In the genomic region with DNA sequence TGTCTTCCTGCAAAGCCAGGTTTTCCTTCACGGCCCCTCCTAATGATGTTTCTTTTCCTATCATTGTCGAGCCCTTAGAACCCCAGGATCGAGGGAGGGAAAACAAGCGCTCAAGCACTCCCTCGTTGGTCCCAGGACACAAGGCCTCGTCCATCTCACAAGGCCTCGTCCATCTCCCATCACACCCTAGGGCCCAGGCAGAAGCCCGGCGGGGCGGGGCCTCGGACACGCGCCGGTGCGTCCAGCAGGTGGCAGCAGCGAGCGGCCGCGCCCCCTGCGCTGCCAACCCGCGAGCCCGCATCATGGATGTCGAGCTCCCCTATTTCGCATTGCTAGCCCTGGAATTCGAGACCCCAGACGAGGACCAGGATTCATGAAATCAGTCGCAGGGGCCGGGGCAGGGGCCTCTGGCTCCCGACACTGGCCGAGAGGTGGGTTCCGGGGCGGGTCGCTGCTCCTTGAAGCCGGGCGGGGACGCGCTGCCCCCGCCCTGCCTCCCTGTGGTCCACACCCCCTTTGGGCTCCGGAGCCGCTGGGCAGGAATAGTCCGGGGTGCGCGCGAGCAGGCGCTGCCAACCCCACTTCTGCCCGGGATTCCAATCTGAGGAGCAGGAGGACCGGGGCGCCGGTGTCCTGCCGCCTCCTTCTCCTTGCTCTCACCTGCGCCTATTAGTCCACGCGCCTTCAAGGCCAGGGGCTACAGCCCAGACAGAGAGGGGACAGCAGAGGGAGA, we compare ENCODE assay signal across 8 cellular contexts. TPM values are rescaled to one million over a fixed set of nuclear protein-coding genes. Genes with fewer than 3 reads are reported as not detected.
A peak's percentile ranks its signal among the peaks of the same experiment; 100 is the strongest.
DNase-seq lines count a peak whose midpoint lies in the region; ATAC-seq, FAIRE-seq and TF ChIP-seq lines count a peak whose summit lies in the region.

A gene (plus strand): TSS at position 270 of the 733 bp plus-strand sequence. CDS start 603 bp downstream, outside the sequence.

- WGBS in transverse colon (ENCODE audit: low coverage in 1 of 2), 2 donors: 6% methylated on average over 51 of the region's 54 CpGs; no CpG with 5 or more reads in 1 of the 2 donors

- no peak for FAIRE-seq in D721Med (lab: Jason Lieb, UNC)

- peak; percentile 92 for ATAC-seq in GM21423 (IDR thresholded peaks at IDR 0.05; ENCODE audit: unreplicated experiment)
- peak; percentile 90 for ATAC-seq in left cardiac atrium

- intact Hi-C loops in left cardiac atrium (cut with DNase I) (loop anchor here (2.0 to 10.0 kb wide), 4 partner anchors 36 to 423 kb away; no protein-coding TSS in a partner anchor), posterior vena cava (cut with DNase I) (loop anchor here (5.0 kb wide), 1 partner anchor 86 kb away; no protein-coding TSS in a partner anchor), transverse colon (cut with DNase I; ENCODE audit: low total_unique reads) (loop anchor here (5.0 to 10.0 kb wide), 2 partner anchors 131 to 603 kb away; a partner anchor contains a TSS)

- in situ Hi-C loops in transverse colon (cut with MboI; ENCODE audit: low pct_ligation_motif_present in 1 of 4, low pct_unique_long_range_greater_than_20kb in 1 of 4, low sequenced_read_pairs in 3 of 4): loop anchor here (10.0 to 25.0 kb wide), 3 partner anchors 93 to 113 kb away; no protein-coding TSS in a partner anchor

- DNase-seq in D721Med (ENCODE audit: insufficient read length, low spot score) (peak; percentile 30), SW480 (ENCODE audit: low spot score) (peak; percentile 68), amniotic epithelial cell (ENCODE audit: low read depth) (peak; percentile 48), left cardiac atrium (peak; percentile 77), posterior vena cava (ENCODE audit: low spot score) (peak; percentile 92), transverse colon (peak; percentile 60)

- H3K4me1 ChIP-seq in HUES6 (ENCODE audit: control insufficient read depth, insufficient read depth, low read length) (0 out of 2 replicates have a peak, but pooled peaks cover 3% of the 10 kb centered on the region), transverse colon (peaks cover 0 to 20% (median 6%) of the 10 kb centered on the region in 4 donors)

- TF ChIP-seq EP300 in transverse colon (IDR thresholded peaks at IDR 0.05; ENCODE audit: low read depth): no peak

- TF ChIP-seq CTCF in D721Med (IDR thresholded peaks at IDR 0.05; ENCODE audit: insufficient read depth, missing control alignments) (peak; percentile 77), transverse colon (IDR thresholded peaks at IDR 0.05) (peak; percentile 72 to 96 (median 94))

- H3K4me3 ChIP-seq in HUES6 (ENCODE audit: low read depth, low read length) (peak within 1 kb of the TSS; percentile 61), transverse colon (peak within 1 kb of the TSS; percentile 22 to 69 (median 46))

- H3K27me3 ChIP-seq in HUES6 (ENCODE audit: control insufficient read depth, insufficient read depth, low read length): peaks cover 21% of the 10 kb centered on the region
- H3K27me3 ChIP-seq in transverse colon: peaks cover 17% of the 10 kb centered on the region

- H3K27ac ChIP-seq in HUES6 (ENCODE audit: low read depth, low read length) (no peak within 1 kb of the TSS), transverse colon (peak within 1 kb of the TSS; percentile 50 to 64 (median 56))

- H3K36me3 ChIP-seq in HUES6 (ENCODE audit: control insufficient read depth, insufficient read depth, low read length) (no peaks in the 10 kb centered on the region), transverse colon (no peaks in the 10 kb centered on the region)

- no peak within 1 kb of the TSS for H3K9ac ChIP-seq in HUES6 (ENCODE audit: low read length)

- TF ChIP-seq POLR2A in transverse colon (IDR thresholded peaks at IDR 0.05): no peak

- H3K9me3 ChIP-seq in HUES6 (ENCODE audit: control insufficient read depth, insufficient read depth, low read depth, low read length): peaks cover 3% of the 10 kb centered on the region; the same call in 1 of the 2 replicates
- H3K9me3 ChIP-seq in transverse colon: no peaks in the 10 kb centered on the region

RNA-seq across cellular contexts. Expression of the gene that starts here (rescaled TPM):
- total RNA-seq in left cardiac atrium: 100 to 1,000 TPM; 106 to 129 TPM
- 10 to 100 TPM; 31.4 to 45.4 TPM for total RNA-seq in posterior vena cava
- 1 to 10 TPM; 4.2 to 6.5 (median 4.7) TPM for total RNA-seq in transverse colon

Comparison
In these comparisons a context has a peak if more than half of its experiments do, and no peak if none do; other contexts are left out.
1. RNA of the gene that starts here (total RNA-seq): 106 to 129 TPM in left cardiac atrium and 31.4 to 45.4 TPM in posterior vena cava; 4.2 to 6.5 TPM in transverse colon; every median in the first group is over 4 times any median in the second.
2. DNase-seq: peak in every context shown above with its lines; median percentile 92 in posterior vena cava; 77 in left cardiac atrium; 68 in SW480; 60 in transverse colon; 48 in amniotic epithelial cell; 30 in D721Med.